1 cellular context compared by ENCODE assay signal in the genomic region with DNA sequence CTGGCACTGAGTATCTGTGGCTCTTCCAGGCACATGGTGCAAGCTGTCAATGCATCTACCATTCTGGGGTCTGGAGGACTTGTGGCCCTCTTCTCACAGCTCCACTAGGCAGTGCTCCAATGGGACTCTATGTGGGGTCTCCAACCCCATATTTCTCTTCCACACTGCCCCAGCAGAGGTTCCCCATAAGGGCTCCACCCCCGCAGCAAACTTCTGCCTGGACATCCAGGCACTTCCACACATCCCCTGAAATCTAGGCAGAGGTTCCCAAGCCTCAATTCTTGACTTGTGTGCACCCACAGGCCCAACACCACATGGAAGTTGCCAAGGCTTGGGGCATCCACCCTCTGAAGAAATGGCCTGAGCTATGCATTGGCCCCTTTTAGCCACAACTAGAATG.
TF ChIP-seq lines count a peak whose summit lies in the region.

No MANE protein-coding gene starts in this region.

TF ChIP-seq in WTC11, 78 proteins besides CTCF, POLR2A, EP300 and RAD21 (continued from another document):
- TF ChIP-seq, protein P1, sequence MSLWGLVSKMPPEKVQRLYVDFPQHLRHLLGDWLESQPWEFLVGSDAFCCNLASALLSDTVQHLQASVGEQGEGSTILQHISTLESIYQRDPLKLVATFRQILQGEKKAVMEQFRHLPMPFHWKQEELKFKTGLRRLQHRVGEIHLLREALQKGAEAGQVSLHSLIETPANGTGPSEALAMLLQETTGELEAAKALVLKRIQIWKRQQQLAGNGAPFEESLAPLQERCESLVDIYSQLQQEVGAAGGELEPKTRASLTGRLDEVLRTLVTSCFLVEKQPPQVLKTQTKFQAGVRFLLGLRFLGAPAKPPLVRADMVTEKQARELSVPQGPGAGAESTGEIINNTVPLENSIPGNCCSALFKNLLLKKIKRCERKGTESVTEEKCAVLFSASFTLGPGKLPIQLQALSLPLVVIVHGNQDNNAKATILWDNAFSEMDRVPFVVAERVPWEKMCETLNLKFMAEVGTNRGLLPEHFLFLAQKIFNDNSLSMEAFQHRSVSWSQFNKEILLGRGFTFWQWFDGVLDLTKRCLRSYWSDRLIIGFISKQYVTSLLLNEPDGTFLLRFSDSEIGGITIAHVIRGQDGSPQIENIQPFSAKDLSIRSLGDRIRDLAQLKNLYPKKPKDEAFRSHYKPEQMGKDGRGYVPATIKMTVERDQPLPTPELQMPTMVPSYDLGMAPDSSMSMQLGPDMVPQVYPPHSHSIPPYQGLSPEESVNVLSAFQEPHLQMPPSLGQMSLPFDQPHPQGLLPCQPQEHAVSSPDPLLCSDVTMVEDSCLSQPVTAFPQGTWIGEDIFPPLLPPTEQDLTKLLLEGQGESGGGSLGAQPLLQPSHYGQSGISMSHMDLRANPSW (CRISPR knock-in tag; conservative IDR thresholded peaks at IDR 0.05; ENCODE audit: low read depth) = no peak
- TF ChIP-seq, protein P2, sequence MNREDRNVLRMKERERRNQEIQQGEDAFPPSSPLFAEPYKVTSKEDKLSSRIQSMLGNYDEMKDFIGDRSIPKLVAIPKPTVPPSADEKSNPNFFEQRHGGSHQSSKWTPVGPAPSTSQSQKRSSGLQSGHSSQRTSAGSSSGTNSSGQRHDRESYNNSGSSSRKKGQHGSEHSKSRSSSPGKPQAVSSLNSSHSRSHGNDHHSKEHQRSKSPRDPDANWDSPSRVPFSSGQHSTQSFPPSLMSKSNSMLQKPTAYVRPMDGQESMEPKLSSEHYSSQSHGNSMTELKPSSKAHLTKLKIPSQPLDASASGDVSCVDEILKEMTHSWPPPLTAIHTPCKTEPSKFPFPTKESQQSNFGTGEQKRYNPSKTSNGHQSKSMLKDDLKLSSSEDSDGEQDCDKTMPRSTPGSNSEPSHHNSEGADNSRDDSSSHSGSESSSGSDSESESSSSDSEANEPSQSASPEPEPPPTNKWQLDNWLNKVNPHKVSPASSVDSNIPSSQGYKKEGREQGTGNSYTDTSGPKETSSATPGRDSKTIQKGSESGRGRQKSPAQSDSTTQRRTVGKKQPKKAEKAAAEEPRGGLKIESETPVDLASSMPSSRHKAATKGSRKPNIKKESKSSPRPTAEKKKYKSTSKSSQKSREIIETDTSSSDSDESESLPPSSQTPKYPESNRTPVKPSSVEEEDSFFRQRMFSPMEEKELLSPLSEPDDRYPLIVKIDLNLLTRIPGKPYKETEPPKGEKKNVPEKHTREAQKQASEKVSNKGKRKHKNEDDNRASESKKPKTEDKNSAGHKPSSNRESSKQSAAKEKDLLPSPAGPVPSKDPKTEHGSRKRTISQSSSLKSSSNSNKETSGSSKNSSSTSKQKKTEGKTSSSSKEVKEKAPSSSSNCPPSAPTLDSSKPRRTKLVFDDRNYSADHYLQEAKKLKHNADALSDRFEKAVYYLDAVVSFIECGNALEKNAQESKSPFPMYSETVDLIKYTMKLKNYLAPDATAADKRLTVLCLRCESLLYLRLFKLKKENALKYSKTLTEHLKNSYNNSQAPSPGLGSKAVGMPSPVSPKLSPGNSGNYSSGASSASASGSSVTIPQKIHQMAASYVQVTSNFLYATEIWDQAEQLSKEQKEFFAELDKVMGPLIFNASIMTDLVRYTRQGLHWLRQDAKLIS (CRISPR knock-in tag; IDR thresholded peaks at IDR 0.05; ENCODE audit: borderline replicate concordance) = no peak
